ENCODE assay signal across 16 cellular contexts in the genomic region with DNA sequence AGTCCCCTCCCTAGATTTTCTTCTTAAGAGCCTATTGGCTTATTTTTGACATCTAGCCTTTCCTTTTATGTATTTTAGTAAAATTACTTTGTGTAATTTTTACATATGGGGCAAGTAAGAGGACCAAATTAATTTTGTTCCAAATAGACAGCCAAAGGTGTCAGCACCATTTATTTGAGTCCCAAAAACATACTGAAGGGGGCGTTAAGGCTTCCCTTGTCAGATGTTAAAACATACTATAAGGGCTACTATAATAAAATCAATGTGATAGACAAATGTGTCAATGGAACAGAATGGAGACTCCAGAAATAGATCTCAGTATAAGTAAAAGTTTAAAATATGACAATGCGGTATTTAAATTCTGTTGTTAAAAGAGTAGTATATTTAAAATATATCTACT.
"Had no signal": no experiment of that assay in that cellular context is flagged by ENCODE, and none has a peak within 500 bp of the region (broad histone marks: within the 10 kb centered on the region; RNA-seq: fewer than 3 reads in every experiment).

No MANE protein-coding gene starts in this region.

- ATAC-seq: activated CD8-positive, alpha-beta memory T cell treated with anti-CD3 and anti-CD28 coated beads, Interleukin-2, amount 10 ng/mL, durations not matched to agents 7 days and 5 days; body of pancreas; lower lobe of right lung had no signal

- FAIRE-seq: urothelium cell line had no signal

- DNase-seq: activated CD4-positive, alpha-beta T cell treated with anti-CD3 and anti-CD28 coated beads, Interleukin-2, amount 50 U/mL, for 48 hours; activated CD4-positive, CD25-positive, alpha-beta regulatory T cell treated with anti-CD3 and anti-CD28 coated beads, Interleukin-2, amount 50 U/mL, for 72 hours; activated CD8-positive, alpha-beta memory T cell treated with anti-CD3 and anti-CD28 coated beads, Interleukin-2, amount 10 ng/mL, durations not matched to agents 7 days and 5 days; activated effector memory CD4-positive, alpha-beta T cell treated with Interleukin-2 at 50 U/mL for 16 hours; activated T-cell treated with anti-CD3 and anti-CD28 coated beads, Interleukin-2, amount 50 U/mL, for 24 hours; body of pancreas; cerebellar nuclear complex; hypothalamus; kidney glomerular epithelial cell; lower lobe of right lung; naive B cell; posterior cingulate gyrus; stomach had no signal

- H3K9me3 ChIP-seq: body of pancreas, lower lobe of right lung, neutrophil, stomach, thoracic aorta had no signal

- H3K36me3 ChIP-seq: lower lobe of right lung, neutrophil, stomach, thoracic aorta had no signal

- H3K4me3 ChIP-seq: body of pancreas, lower lobe of right lung, stomach, thoracic aorta had no signal

- H3K27me3 ChIP-seq: body of pancreas, neutrophil, stomach had no signal

- H3K4me1 ChIP-seq: body of pancreas, lower lobe of right lung, stomach had no signal

- H3K27ac ChIP-seq: body of pancreas, lower lobe of right lung, neutrophil, stomach, thoracic aorta had no signal
